ENCODE assay signal across 8 cellular contexts in genomic region chr20:2872304-2873009, GRCh38. TPM values are rescaled to one million over a fixed set of nuclear protein-coding genes. Genes with fewer than 3 reads are reported as not detected.
DNase-seq lines count a peak whose midpoint lies in the region; ATAC-seq and TF ChIP-seq lines count a peak whose summit lies in the region.

No MANE protein-coding gene starts in this region.

- no peak for TF ChIP-seq EP300 in transverse colon (IDR thresholded peaks at IDR 0.05; ENCODE audit: low read depth)

- no peak for TF ChIP-seq POLR2A in transverse colon (IDR thresholded peaks at IDR 0.05)

- H3K4me3 ChIP-seq in A673 (ENCODE audit: low read depth, low read length, poor library complexity, severe bottlenecking) (peak overlapping the region; percentile 100), parathyroid adenoma (ENCODE audit: low read depth, low read length) (peak overlapping the region; percentile 79), transverse colon (peak overlapping the region; percentile 46 to 100 (median 84))

- peak overlapping the region; percentile 99 for H2AFZ ChIP-seq in parathyroid adenoma

- in situ Hi-C loops in transverse colon (cut with MboI; ENCODE audit: low pct_ligation_motif_present in 1 of 4, low pct_unique_long_range_greater_than_20kb in 1 of 4, low sequenced_read_pairs in 3 of 4): no loop called here

- peaks cover 16% of the 10 kb centered on the region for H3K79me2 ChIP-seq in parathyroid adenoma

- DNase-seq in A673 (ENCODE audit: low spot score) (peak; percentile 78), HT-29 (ENCODE audit: low spot score) (peak; percentile 59), SHP77 (lab: John Stamatoyannopoulos, UW) (peak; percentile 18 to 60), head of caudate nucleus (peak; percentile 69 to 96 (median 87)), transverse colon (peak; percentile 77)
- peak; percentile 85 for DNase-seq in activated naive CD4-positive, alpha-beta T cell treated with anti-CD3 and anti-CD28 coated beads, Interleukin-2, amount 10 ng/mL, durations not matched to agents 7 days and 5 days

- H3K9me3 Mint-ChIP-seq in activated naive CD4-positive, alpha-beta T cell treated with anti-CD3 and anti-CD28 coated beads, Interleukin-2, amount 10 ng/mL, durations not matched to agents 7 days and 5 days: no peaks in the 10 kb centered on the region

- H3K36me3 ChIP-seq in A673 (ENCODE audit: insufficient read depth, low read length, poor library complexity, severe bottlenecking): no peaks in the 10 kb centered on the region
- no peaks in the 10 kb centered on the region for H3K36me3 ChIP-seq in parathyroid adenoma (ENCODE audit: control insufficient read depth, insufficient read depth, low read length)
- H3K36me3 ChIP-seq in transverse colon: no peaks in the 10 kb centered on the region

- H3K27ac ChIP-seq in A673 (ENCODE audit: low read depth, low read length, poor library complexity, severe bottlenecking) (peak overlapping the region; percentile 85), parathyroid adenoma (no peak overlapping the region), transverse colon (peak overlapping the region; percentile 81 to 93 (median 89))

- intact Hi-C loops in A673 (cut with micrococcal nuclease; ENCODE audit: unreplicated experiment): loop anchor here (5.0 kb wide), 1 partner anchor 125 kb away; no protein-coding TSS in a partner anchor
- intact Hi-C loops in head of caudate nucleus (cut with DNase I): loop anchor here (2.0 to 10.0 kb wide), 3 partner anchors 32 to 175 kb away; partner anchors contain the start of genes MRPS26, PCED1A and VPS16
- intact Hi-C loops in transverse colon (cut with DNase I; ENCODE audit: low total_unique reads): no loop called here

- peak; percentile 51 for ATAC-seq in GM18511 (IDR thresholded peaks at IDR 0.05; ENCODE audit: unreplicated experiment)

- CTCF ChIA-PET in A673 (lab: Charles Lee): no interaction called here
- CTCF ChIA-PET in activated naive CD4-positive, alpha-beta T cell treated with anti-CD3 and anti-CD28 coated beads, Interleukin-2, amount 10 ng/mL, durations not matched to agents 7 days and 5 days (lab: Charles Lee): interaction anchor here (0.8 to 1.1 kb wide), 2 partner anchors 128 to 178 kb away, joined by 3 read pairs; no protein-coding TSS in a partner anchor

- H3K27me3 Mint-ChIP-seq in activated naive CD4-positive, alpha-beta T cell treated with anti-CD3 and anti-CD28 coated beads, Interleukin-2, amount 10 ng/mL, durations not matched to agents 7 days and 5 days: peaks cover 20% of the 10 kb centered on the region

- no peaks in the 10 kb centered on the region for H3K27me3 ChIP-seq in A673 (replicated peaks; ENCODE audit: insufficient read depth, low read depth, low read length, poor library complexity)
- no peaks in the 10 kb centered on the region for H3K27me3 ChIP-seq in parathyroid adenoma (ENCODE audit: control insufficient read depth, insufficient read depth, low read length)
- H3K27me3 ChIP-seq in transverse colon: peaks cover 21% of the 10 kb centered on the region

- peak overlapping the region; percentile 88 for H3K27ac Mint-ChIP-seq in activated naive CD4-positive, alpha-beta T cell treated with anti-CD3 and anti-CD28 coated beads, Interleukin-2, amount 10 ng/mL, durations not matched to agents 7 days and 5 days

- BruUV-seq in A673 (replicated peaks; lab: Mats Ljungman, UMichigan): no TSS peak

- peak overlapping the region; percentile 89 for H3K4me3 Mint-ChIP-seq in activated naive CD4-positive, alpha-beta T cell treated with anti-CD3 and anti-CD28 coated beads, Interleukin-2, amount 10 ng/mL, durations not matched to agents 7 days and 5 days

- H3K9ac ChIP-seq in parathyroid adenoma: no peak overlapping the region

- H3K36me3 Mint-ChIP-seq in activated naive CD4-positive, alpha-beta T cell treated with anti-CD3 and anti-CD28 coated beads, Interleukin-2, amount 10 ng/mL, durations not matched to agents 7 days and 5 days: peaks cover 26% of the 10 kb centered on the region

- no peaks in the 10 kb centered on the region for H3K9me3 ChIP-seq in A673 (ENCODE audit: low read depth, low read length, poor library complexity, severe bottlenecking)
- no peaks in the 10 kb centered on the region for H3K9me3 ChIP-seq in parathyroid adenoma (ENCODE audit: control insufficient read depth, low read length)
- no peaks in the 10 kb centered on the region for H3K9me3 ChIP-seq in transverse colon

- TF ChIP-seq CTCF in A673 (conservative IDR thresholded peaks at IDR 0.05; ENCODE audit: low read depth, low read length) (peak; percentile 47), parathyroid adenoma (IDR thresholded peaks at IDR 0.05) (peak; percentile 32), transverse colon (IDR thresholded peaks at IDR 0.05) (peak in 3 of 5 experiments; percentile 9 to 21 (median 19))

- POLR2A ChIA-PET in A673 (lab: Charles Lee; ENCODE audit: low non-redundant PET): interaction anchor here (0.6 kb wide), 1 partner anchor 47 kb away, joined by 3 read pairs; no protein-coding TSS in a partner anchor

- H3K4me1 ChIP-seq in A673 (ENCODE audit: insufficient read depth, low read length, poor library complexity, severe bottlenecking) (peaks cover 32% of the 10 kb centered on the region), parathyroid adenoma (no peaks in the 10 kb centered on the region), transverse colon (peaks cover 0 to 54% (median 29%) of the 10 kb centered on the region in 4 donors)

- 0% methylated on average over 31 of the region's 62 CpGs; no CpG with 5 or more reads in 1 of the 2 donors for WGBS in transverse colon (ENCODE audit: low coverage in 1 of 2), 2 donors

- H3K4me2 ChIP-seq in parathyroid adenoma (ENCODE audit: low read length): peak overlapping the region; percentile 100

- peaks cover 56% of the 10 kb centered on the region for H3K4me1 Mint-ChIP-seq in activated naive CD4-positive, alpha-beta T cell treated with anti-CD3 and anti-CD28 coated beads, Interleukin-2, amount 10 ng/mL, durations not matched to agents 7 days and 5 days

RNA-seq across cellular contexts. Expression of gene PTPRA, which starts 0.8 kb away (rescaled TPM):
- total RNA-seq in A673 (2021): 56.9 and 65.6 TPM in 2 replicates
- total RNA-seq in HT-29 (2014; rRNA removed; shearing (Covaris generic)): 16.3 and 17.6 TPM in 2 replicates
- 10 to 100 TPM; 32.2 to 55.8 (median 45.8) TPM for total RNA-seq in transverse colon

RNA-seq across cellular contexts. Expression of gene VPS16, which starts 31.9 kb away (rescaled TPM):
- 37.8 and 39.1 TPM in 2 replicates for total RNA-seq in A673 (2021)
- total RNA-seq in HT-29 (2014; rRNA removed; shearing (Covaris generic)): 25.2 and 36.0 TPM in 2 replicates
- total RNA-seq in transverse colon: 10 to 100 TPM; 29.2 to 42.2 (median 36.7) TPM

RNA-seq across cellular contexts. Expression of gene PCED1A, which starts 32.0 kb away (rescaled TPM):
- 32.8 and 42.0 TPM in 2 replicates for total RNA-seq in A673 (2021)
- total RNA-seq in HT-29 (2014; rRNA removed; shearing (Covaris generic)): 34.4 and 37.6 TPM in 2 replicates
- total RNA-seq in transverse colon: 10 to 100 TPM; 15.5 to 85.7 (median 36.6) TPM

RNA-seq across cellular contexts. Expression of gene TMEM239, which starts 56.3 kb away (rescaled TPM):
- total RNA-seq in A673 (2021) (not detected in 2 replicates), transverse colon (not detected)
- not detected in 2 replicates for total RNA-seq in HT-29 (2014; rRNA removed; shearing (Covaris generic))

RNA-seq across cellular contexts. Expression of gene C20orf141, which starts 57.7 kb away (rescaled TPM):
- total RNA-seq in A673 (2021): not detected in 2 replicates
- not detected in 2 replicates for total RNA-seq in HT-29 (2014; rRNA removed; shearing (Covaris generic))
- total RNA-seq in transverse colon: not detected
